ENCODE assay signal across 8 cellular contexts in the genomic region with DNA sequence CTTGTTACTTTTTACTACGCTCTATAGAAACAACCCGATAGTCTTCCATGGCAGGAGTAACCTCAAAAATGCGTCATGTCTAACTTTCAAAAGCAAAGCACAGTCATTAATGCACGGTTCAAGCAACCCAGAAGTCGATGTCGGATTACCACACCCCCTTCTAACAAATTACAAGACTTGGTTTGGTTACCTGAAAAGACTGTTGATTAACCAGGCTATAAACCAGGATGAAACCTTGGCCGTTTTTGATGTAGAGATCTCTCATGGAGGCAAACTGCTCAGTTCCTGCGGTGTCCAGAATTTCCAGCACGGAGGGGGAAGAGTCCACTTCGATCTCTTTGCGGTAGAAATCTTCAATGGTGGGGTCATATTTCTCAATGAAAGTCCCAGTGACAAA. TPM values are rescaled to one million over a fixed set of nuclear protein-coding genes. Genes with fewer than 3 reads are reported as not detected.
DNase-seq lines count a peak whose midpoint lies in the region; ATAC-seq lines count a peak whose summit lies in the region.

No MANE protein-coding gene starts in this region.

- no peaks in the 10 kb centered on the region for H3K9me3 ChIP-seq in trophoblast cell (ENCODE audit: insufficient read depth, low read depth, low read length)

- peak overlapping the region; percentile 96 for H3K27ac ChIP-seq in trophoblast cell (ENCODE audit: low read depth, low read length)

- H3K9ac ChIP-seq in trophoblast cell (ENCODE audit: low read length): peak overlapping the region; percentile 78

- H2AK5ac ChIP-seq in trophoblast cell (ENCODE audit: low read length): no peak overlapping the region

- peak; percentile 26 for ATAC-seq in HG02870 (IDR thresholded peaks at IDR 0.05; ENCODE audit: unreplicated experiment)
- ATAC-seq in esophagus mucosa: peak; percentile 22
- no peak for ATAC-seq in HG02970 (IDR thresholded peaks at IDR 0.05; ENCODE audit: low FRiP score, unreplicated experiment)

- H3K79me2 ChIP-seq in trophoblast cell (ENCODE audit: control insufficient read depth, insufficient read depth, low read length, poor library complexity): peaks cover 2% of the 10 kb centered on the region

- H4K8ac ChIP-seq in trophoblast cell (ENCODE audit: low read depth, low read length): no peak overlapping the region

- no peak overlapping the region for H3K14ac ChIP-seq in trophoblast cell (ENCODE audit: low read length)

- peak overlapping the region; percentile 31 for H2BK120ac ChIP-seq in trophoblast cell (ENCODE audit: insufficient read depth, low read length, poor library complexity)

- H3K4ac ChIP-seq in trophoblast cell (ENCODE audit: low read depth, low read length): no peak overlapping the region

- H3K4me2 ChIP-seq in trophoblast cell (ENCODE audit: low read length): peak overlapping the region; percentile 74

- H3K27me3 ChIP-seq in trophoblast cell (ENCODE audit: insufficient read depth, low read length): no peaks in the 10 kb centered on the region

- no peaks in the 10 kb centered on the region for H3K4me1 ChIP-seq in trophoblast cell (ENCODE audit: control insufficient read depth in 1 of 2, insufficient read depth in 2 of 2, low read length in 2 of 2)

- peaks cover 0 to 4% of the 10 kb centered on the region in 2 experiments for H3K36me3 ChIP-seq in trophoblast cell (ENCODE audit: control insufficient read depth in 1 of 2, insufficient read depth in 2 of 2, low read length in 2 of 2)

- H4K12ac ChIP-seq in trophoblast cell (ENCODE audit: low read depth, low read length): no peak overlapping the region

- H2BK12ac ChIP-seq in trophoblast cell (ENCODE audit: low read length): no peak overlapping the region

- peak overlapping the region; percentile 59 for H2BK5ac ChIP-seq in trophoblast cell (ENCODE audit: low read depth, low read length, poor library complexity)

- peak overlapping the region; percentile 92 for H3K18ac ChIP-seq in trophoblast cell (ENCODE audit: low read length)

- peaks cover 10% of the 10 kb centered on the region for H3K79me1 ChIP-seq in trophoblast cell (ENCODE audit: low read length)

- H3K23ac ChIP-seq in trophoblast cell (ENCODE audit: low read length): no peak overlapping the region

- H3K4me3 ChIP-seq in trophoblast cell (ENCODE audit: low read depth, low read length): peak overlapping the region; percentile 84

- H4K91ac ChIP-seq in trophoblast cell (ENCODE audit: low read depth, low read length): no peak overlapping the region

- DNase-seq in DMS 273 (lab: John Stamatoyannopoulos, UW; ENCODE audit: unreplicated experiment) (peak; percentile 52), DMS 273 treated with DMSO at 0.1 percent for 48 hours (lab: John Stamatoyannopoulos, UW) (no peak), T-helper 22 cell (ENCODE audit: low read depth) (peak; percentile 11), trophoblast cell (no peak), NK-92 (lab: John Stamatoyannopoulos, UW; ENCODE audit: unreplicated experiment) (no peak)

- no peak overlapping the region for H2AFZ ChIP-seq in trophoblast cell (ENCODE audit: insufficient read depth, low read length, poor library complexity)

- no CpG with 5 or more reads among the region's 11 CpGs for WGBS in trophoblast cell (ENCODE audit: extremely low coverage, insufficient coverage, insufficient read length)

RNA-seq across cellular contexts. Expression of gene RAP2C, which starts 2.4 kb away (rescaled TPM):
- total RNA-seq in esophagus mucosa: 20.6 TPM
- polyA plus RNA-seq in trophoblast cell (2013): 25.1 and 26.9 TPM in 2 replicates

Comparison
In these comparisons a context has a peak if more than half of its experiments do, and no peak if none do; other contexts are left out.
1. DNase-seq: peak in DMS 273 (single experiment) and T-helper 22 cell (single experiment); none in DMS 273 treated with DMSO at 0.1 percent for 48 hours (single experiment), trophoblast cell (0 of 2) and NK-92 (single experiment).